Comparison of ENCODE assay signal across 9 cellular contexts in genomic region chr19:7658219-7658686, GRCh38. TPM values are rescaled to one million over a fixed set of nuclear protein-coding genes. Genes with fewer than 3 reads are reported as not detected.
A peak's percentile ranks its signal among the peaks of the same experiment; 100 is the strongest.
DNase-seq lines count a peak whose midpoint lies in the region; ATAC-seq, FAIRE-seq and TF ChIP-seq lines count a peak whose summit lies in the region.
"Had no signal": no experiment of that assay in that cellular context is flagged by ENCODE, and none has a peak within 500 bp of the region (broad histone marks: within the 10 kb centered on the region; RNA-seq: fewer than 3 reads in every experiment).

No MANE protein-coding gene starts in this region.

- no peak overlapping the region for H3K56ac ChIP-seq in H1 (replicated peaks; ENCODE audit: insufficient read length, low read depth, low read length)

- H3K79me2 ChIP-seq in H1 (ENCODE audit: control insufficient read depth in 1 of 2, insufficient read depth in 2 of 2, low read length in 2 of 2): no peaks in the 10 kb centered on the region
- H3K79me2 ChIP-seq: parathyroid adenoma had no signal

- H3K36me3 ChIP-seq in H1 (ENCODE audit: control insufficient read depth in 2 of 4, insufficient read depth in 4 of 4, low read length in 3 of 4) (no peaks in the 10 kb centered on the region), right atrium auricular region (no peaks in the 10 kb centered on the region)

- no peak overlapping the region for H2BK20ac ChIP-seq in H1 (ENCODE audit: low read length)

- H2AK5ac ChIP-seq in H1 (ENCODE audit: low read depth, low read length): no peak overlapping the region

- no peak overlapping the region for H2AFZ ChIP-seq in H1 (ENCODE audit: low read length)
- H2AFZ ChIP-seq: parathyroid adenoma had no signal

- H3K4ac ChIP-seq in H1 (replicated peaks; ENCODE audit: insufficient read length, low read depth, low read length): no peak overlapping the region

- CTCF ChIA-PET in H1 (lab: Charles Lee; ENCODE audit: partially characterized antibody): interaction anchor here (1.1 to 1.9 kb wide), 4 partner anchors 17 to 141 kb away, joined by 3 to 7 read pairs (median 4); partner anchors contain the start of gene PCP2

- no peaks in the 10 kb centered on the region for H3K23me2 ChIP-seq in H1 (ENCODE audit: low read depth, low read length)

- H3K27me3 ChIP-seq in H1 (replicated peaks in 1 of 4; ENCODE audit: control insufficient read depth in 3 of 4, extremely low read depth in 1 of 4, insufficient read depth in 3 of 4, low read length in 3 of 4): peaks cover 0 to 4% (median 0%) of the 10 kb centered on the region in 4 experiments; a peak in 2 of 7 replicates
- H3K27me3 ChIP-seq in right atrium auricular region: no peaks in the 10 kb centered on the region
- H3K27me3 ChIP-seq in foreskin keratinocyte: peaks cover 5% of the 10 kb centered on the region

- FAIRE-seq in H1 (lab: Jason Lieb, UNC): no peak

- no peak overlapping the region for H2BK5ac ChIP-seq in H1 (ENCODE audit: low read depth, low read length)

- no peak overlapping the region for H3K9ac ChIP-seq in H1 (replicated peaks in 1 of 4; ENCODE audit: extremely low read depth in 1 of 4, low read depth in 3 of 4, low read length in 3 of 4)
- H3K9ac ChIP-seq: parathyroid adenoma had no signal

- no peak overlapping the region for H2BK120ac ChIP-seq in H1 (replicated peaks; ENCODE audit: low read depth, low read length)

- TF ChIP-seq POLR2A in H1 (IDR thresholded peaks at IDR 0.05; ENCODE audit: control extremely low read depth in 1 of 2, low read depth in 2 of 2, low read length in 2 of 2): no peak

- no peak for TF ChIP-seq CTCF in H1 (IDR thresholded peaks at IDR 0.05; ENCODE audit: control extremely low read depth in 1 of 3, insufficient read depth in 1 of 3, low read depth in 1 of 3, low read length in 3 of 3)
- no peak for TF ChIP-seq CTCF in right atrium auricular region (IDR thresholded peaks at IDR 0.05)
- no peak for TF ChIP-seq CTCF in foreskin keratinocyte (conservative IDR thresholded peaks at IDR 0.05)

- H3K18ac ChIP-seq in H1 (ENCODE audit: extremely low read depth, low read length): no peak overlapping the region

- H3K4me3 ChIP-seq in GM08714 (ENCODE audit: low read length) (peak overlapping the region; percentile 1; the same call in 1 of the 2 replicates), H1 (ENCODE audit: extremely low read depth in 1 of 4, insufficient read depth in 2 of 4, low read depth in 3 of 4, low read length in 4 of 4) (no peak overlapping the region), right atrium auricular region (no peak overlapping the region)

- no peaks in the 10 kb centered on the region for H3K4me1 ChIP-seq in H1 (replicated peaks in 1 of 4; ENCODE audit: control insufficient read depth in 3 of 4, insufficient read depth in 4 of 4, low read length in 3 of 4)
- no peaks in the 10 kb centered on the region for H3K4me1 ChIP-seq in right atrium auricular region
- H3K4me1 ChIP-seq in foreskin keratinocyte: no peaks in the 10 kb centered on the region
- H3K4me1 ChIP-seq: parathyroid adenoma had no signal

- H4K8ac ChIP-seq in H1 (ENCODE audit: extremely low read depth, insufficient read depth, low read length): no peak overlapping the region; the same call in 1 of the 2 replicates

- peak; percentile 82 for ATAC-seq in GM21447 (IDR thresholded peaks at IDR 0.05; ENCODE audit: unreplicated experiment)
- ATAC-seq in foreskin keratinocyte: no peak
- no peak for ATAC-seq in left colon

- no peak overlapping the region for H3K4me2 ChIP-seq in H1 (ENCODE audit: insufficient read depth in 1 of 2, low read depth in 2 of 2, low read length in 2 of 2)

- intact Hi-C loops in left colon (cut with DNase I, micrococcal nuclease): no loop called here

- H2BK15ac ChIP-seq in H1 (ENCODE audit: low read length): no peak overlapping the region

- no peaks in the 10 kb centered on the region for H3K79me1 ChIP-seq in H1 (ENCODE audit: low read depth, low read length)

- TF ChIP-seq RAD21 in H1 (IDR thresholded peaks at IDR 0.05 in 1 of 2, conservative IDR thresholded peaks at IDR 0.05 in 1 of 2; ENCODE audit: low read depth in 2 of 2, low read length in 2 of 2): no peak

- H3K14ac ChIP-seq in H1 (ENCODE audit: insufficient read length): no peak overlapping the region

- DNase-seq in NCI-H524 treated with DMSO at 0.1 percent for 48 hours (lab: John Stamatoyannopoulos, UW) (peak; percentile 61), H1 (ENCODE audit: low read depth in 1 of 2, low spot score in 2 of 2) (no peak), right atrium auricular region (ENCODE audit: low spot score) (no peak), foreskin keratinocyte (no peak), left colon (no peak), HCEC 1CT (no peak)

- H4K91ac ChIP-seq in H1 (replicated peaks; ENCODE audit: insufficient read length, low read length): no peak overlapping the region

- H3K23ac ChIP-seq in H1 (ENCODE audit: insufficient read length): no peak overlapping the region

- TF ChIP-seq EP300 in H1 (IDR thresholded peaks at IDR 0.05; ENCODE audit: borderline replicate concordance in 1 of 2, low read depth in 2 of 2, low read length in 2 of 2): no peak

- H4K20me1 ChIP-seq in H1 (replicated peaks in 1 of 2; ENCODE audit: control insufficient read depth in 1 of 2, insufficient read depth in 2 of 2, low read length in 2 of 2): no peaks in the 10 kb centered on the region

- WGBS in H1 (ENCODE audit: extremely low coverage in 1 of 2, insufficient coverage in 1 of 2, insufficient read length in 1 of 2, insufficient replicate concordance in 2 of 2, low coverage in 1 of 2, low lambda C conversion rate in 2 of 2, missing lambda C conversion rate in 1 of 2), 2 experiments: 78% methylated on average over 9 of the region's 9 CpGs; no CpG with 5 or more reads in 1 of the 2 experiments

- no peak overlapping the region for H2BK12ac ChIP-seq in H1 (ENCODE audit: low read depth, low read length)

- H3K9me3 ChIP-seq in H1 (ENCODE audit: insufficient read depth in 2 of 2, low read depth in 1 of 2, low read length in 1 of 2): no peaks in the 10 kb centered on the region
- no peaks in the 10 kb centered on the region for H3K9me3 ChIP-seq in right atrium auricular region

- POLR2A ChIA-PET in H1 (lab: Charles Lee; ENCODE audit: partially characterized antibody): no interaction called here

- no peak overlapping the region for H4K5ac ChIP-seq in H1 (ENCODE audit: insufficient read length, low read depth, low read length)

- H3K27ac ChIP-seq in H1 (ENCODE audit: low read depth, low read length): no peak overlapping the region
- H3K27ac ChIP-seq in right atrium auricular region: no peak overlapping the region
- no peak overlapping the region for H3K27ac ChIP-seq in foreskin keratinocyte
- H3K27ac ChIP-seq: parathyroid adenoma had no signal

RNA-seq across cellular contexts. Expression of gene RETN, which starts 10.6 kb away (rescaled TPM):
- not detected in 2 replicates for total RNA-seq in H1 (2021; fragmentation: NEBNext Ultra II Directional; extraction: Animal tissue kit (Norgen Biotek cat#: 25700))
- polyA plus RNA-seq in H1 (2011; rRNA removed) (not detected in 2 replicates), foreskin keratinocyte (not detected in 2 replicates)
- not detected for polyA plus RNA-seq in H1 (2011; cell fraction: cytosol; rRNA removed)
- polyA plus RNA-seq in H1 (2011; cell fraction: nucleus; rRNA removed): not detected
- polyA plus RNA-seq in H1 (2012, experiment 1 of 2): not detected in 4 replicates
- not detected for polyA plus RNA-seq in H1 (2012, experiment 2 of 2)
- not detected for polyA plus RNA-seq in H1 (2013, experiment 1 of 2)
- polyA plus RNA-seq in H1 (2013, experiment 2 of 2): not detected
- not detected in 2 replicates for polyA minus RNA-seq in H1 (2011; rRNA and poly(A)+ RNA removed)
- polyA minus RNA-seq in H1 (2011; cell fraction: cytosol; rRNA and poly(A)+ RNA removed): not detected
- polyA minus RNA-seq in H1 (2011; cell fraction: nucleus; rRNA and poly(A)+ RNA removed): not detected
- total RNA-seq in right atrium auricular region (not detected), foreskin keratinocyte (not detected in 2 replicates), left colon (not detected)

RNA-seq across cellular contexts. Expression of gene MCEMP1, which starts 18.6 kb away (rescaled TPM):
- not detected in 2 replicates for total RNA-seq in H1 (2021; fragmentation: NEBNext Ultra II Directional; extraction: Animal tissue kit (Norgen Biotek cat#: 25700))
- 0.13 TPM in 1 of 2 replicates, not detected in the other for polyA plus RNA-seq in H1 (2011; rRNA removed)
- 0.08 TPM for polyA plus RNA-seq in H1 (2011; cell fraction: cytosol; rRNA removed)
- polyA plus RNA-seq in H1 (2011; cell fraction: nucleus; rRNA removed): 0.10 TPM
- not detected in 4 replicates for polyA plus RNA-seq in H1 (2012, experiment 1 of 2)
- not detected for polyA plus RNA-seq in H1 (2012, experiment 2 of 2)
- not detected for polyA plus RNA-seq in H1 (2013, experiment 1 of 2)
- not detected for polyA plus RNA-seq in H1 (2013, experiment 2 of 2)
- not detected in 2 replicates for polyA minus RNA-seq in H1 (2011; rRNA and poly(A)+ RNA removed)
- not detected for polyA minus RNA-seq in H1 (2011; cell fraction: cytosol; rRNA and poly(A)+ RNA removed)
- not detected for polyA minus RNA-seq in H1 (2011; cell fraction: nucleus; rRNA and poly(A)+ RNA removed)
- total RNA-seq in right atrium auricular region: 1 to 10 TPM in 1 of 2 donors, under 1 TPM in 1; 0.70 to 1.5 TPM
- total RNA-seq in foreskin keratinocyte: not detected in 2 replicates
- not detected in 2 replicates for polyA plus RNA-seq in foreskin keratinocyte
- total RNA-seq in left colon: not detected

RNA-seq across cellular contexts. Expression of gene STXBP2, which starts 21.3 kb away (rescaled TPM):
- total RNA-seq in H1 (2021; fragmentation: NEBNext Ultra II Directional; extraction: Animal tissue kit (Norgen Biotek cat#: 25700)): 51.5 and 52.9 TPM in 2 replicates
- polyA plus RNA-seq in H1 (2011; rRNA removed) (53.8 and 82.7 TPM in 2 replicates), foreskin keratinocyte (66.1 and 75.9 TPM in 2 replicates)
- polyA plus RNA-seq in H1 (2011; cell fraction: cytosol; rRNA removed): 74.0 TPM
- polyA plus RNA-seq in H1 (2011; cell fraction: nucleus; rRNA removed): 172 TPM
- polyA plus RNA-seq in H1 (2012, experiment 1 of 2): 66.0 to 89.4 TPM (median 79.0 TPM) in 4 replicates
- polyA plus RNA-seq in H1 (2012, experiment 2 of 2): 56.2 TPM
- 30.5 TPM for polyA plus RNA-seq in H1 (2013, experiment 1 of 2)
- 28.4 TPM for polyA plus RNA-seq in H1 (2013, experiment 2 of 2)
- polyA minus RNA-seq in H1 (2011; rRNA and poly(A)+ RNA removed): 91.9 and 150 TPM in 2 replicates
- polyA minus RNA-seq in H1 (2011; cell fraction: cytosol; rRNA and poly(A)+ RNA removed): 61.6 TPM
- polyA minus RNA-seq in H1 (2011; cell fraction: nucleus; rRNA and poly(A)+ RNA removed): 100 TPM
- total RNA-seq in right atrium auricular region (10 to 100 TPM in 1 of 2 donors, 1 to 10 TPM in 1; 6.4 to 14.9 TPM), foreskin keratinocyte (43.0 TPM in 2 replicates), left colon (100 to 1,000 TPM; 186 to 209 TPM)

RNA-seq across cellular contexts. Expression of gene TRAPPC5, which starts 22.4 kb away (rescaled TPM):
- total RNA-seq in H1 (2021; fragmentation: NEBNext Ultra II Directional; extraction: Animal tissue kit (Norgen Biotek cat#: 25700)): 99.7 and 109 TPM in 2 replicates
- polyA plus RNA-seq in H1 (2011; rRNA removed) (120 TPM in 2 replicates), foreskin keratinocyte (139 and 181 TPM in 2 replicates)
- polyA plus RNA-seq in H1 (2011; cell fraction: cytosol; rRNA removed): 100 TPM
- polyA plus RNA-seq in H1 (2011; cell fraction: nucleus; rRNA removed): 77.3 TPM
- polyA plus RNA-seq in H1 (2012, experiment 1 of 2): 55.2 to 165 TPM (median 152 TPM) in 4 replicates
- 95.9 TPM for polyA plus RNA-seq in H1 (2012, experiment 2 of 2)
- 60.6 TPM for polyA plus RNA-seq in H1 (2013, experiment 1 of 2)
- 68.5 TPM for polyA plus RNA-seq in H1 (2013, experiment 2 of 2)
- 42.8 and 56.6 TPM in 2 replicates for polyA minus RNA-seq in H1 (2011; rRNA and poly(A)+ RNA removed)
- 97.4 TPM for polyA minus RNA-seq in H1 (2011; cell fraction: cytosol; rRNA and poly(A)+ RNA removed)
- polyA minus RNA-seq in H1 (2011; cell fraction: nucleus; rRNA and poly(A)+ RNA removed): 61.8 TPM
- total RNA-seq in right atrium auricular region (10 to 100 TPM; 55.0 to 58.3 TPM), foreskin keratinocyte (142 and 170 TPM in 2 replicates), left colon (100 to 1,000 TPM; 107 to 108 TPM)

RNA-seq across cellular contexts. Expression of gene PCP2, which starts 24.7 kb away (rescaled TPM):
- total RNA-seq in H1 (2021; fragmentation: NEBNext Ultra II Directional; extraction: Animal tissue kit (Norgen Biotek cat#: 25700)): not detected in 2 replicates
- 0.49 TPM in 1 of 2 replicates, not detected in the other for polyA plus RNA-seq in H1 (2011; rRNA removed)
- 0.19 TPM for polyA plus RNA-seq in H1 (2011; cell fraction: cytosol; rRNA removed)
- polyA plus RNA-seq in H1 (2011; cell fraction: nucleus; rRNA removed): 0.66 TPM
- 0.36 to 0.39 TPM in 2 of 4 replicates, not detected in the others for polyA plus RNA-seq in H1 (2012, experiment 1 of 2)
- not detected for polyA plus RNA-seq in H1 (2012, experiment 2 of 2)
- 0.67 TPM for polyA plus RNA-seq in H1 (2013, experiment 1 of 2)
- 0.42 TPM for polyA plus RNA-seq in H1 (2013, experiment 2 of 2)
- not detected in 2 replicates for polyA minus RNA-seq in H1 (2011; rRNA and poly(A)+ RNA removed)
- not detected for polyA minus RNA-seq in H1 (2011; cell fraction: cytosol; rRNA and poly(A)+ RNA removed)
- not detected for polyA minus RNA-seq in H1 (2011; cell fraction: nucleus; rRNA and poly(A)+ RNA removed)
- not detected for total RNA-seq in right atrium auricular region
- 0.25 TPM in 1 of 2 replicates, not detected in the other for total RNA-seq in foreskin keratinocyte
- 0.29 TPM in 1 of 2 replicates, not detected in the other for polyA plus RNA-seq in foreskin keratinocyte
- total RNA-seq in left colon: under 1 TPM in 1 of 2 donors, not detected in 1; 0.73 TPM
